In genomic region chr4:95593992-95594391, GRCh38 we compare ENCODE assay signal across 1 cellular context.
TF ChIP-seq lines count a peak whose summit lies in the region.

No MANE protein-coding gene starts in this region.

TF ChIP-seq in HepG2, 621 proteins besides CTCF, POLR2A, EP300 and RAD21 (continued from another document):
- TF ChIP-seq ZNF710 (CRISPR knock-in tag; IDR thresholded peaks at IDR 0.05; ENCODE audit: borderline replicate concordance), result no peak
- TF ChIP-seq FOSL2 (CRISPR knock-in tag; IDR thresholded peaks at IDR 0.05), result no peak
- TF ChIP-seq NFYB (CRISPR knock-in tag; IDR thresholded peaks at IDR 0.05), result no peak
- no peak for TF ChIP-seq TFDP1 (CRISPR knock-in tag; IDR thresholded peaks at IDR 0.05; ENCODE audit: borderline replicate concordance)
- peak; percentile 28; the same call in 1 of the 2 replicates for TF ChIP-seq NFE2L2 (IDR thresholded peaks at IDR 0.05; ENCODE audit: low read length)
- TF ChIP-seq HCFC1 (IDR thresholded peaks at IDR 0.05; ENCODE audit: low read depth, low read length), result no peak
- TF ChIP-seq ZBTB34 (CRISPR knock-in tag; IDR thresholded peaks at IDR 0.05), result no peak
- TF ChIP-seq ZSCAN20 (CRISPR knock-in tag; IDR thresholded peaks at IDR 0.05; ENCODE audit: borderline replicate concordance), result no peak
- TF ChIP-seq SKI (IDR thresholded peaks at IDR 0.05; ENCODE audit: partially characterized antibody), result no peak
- TF ChIP-seq ZNF777 (CRISPR knock-in tag; IDR thresholded peaks at IDR 0.05), result no peak
- TF ChIP-seq MAFF (IDR thresholded peaks at IDR 0.05; ENCODE audit: low read depth, low read length), result peak; percentile 61
- no peak for TF ChIP-seq ZBTB3 (CRISPR knock-in tag; IDR thresholded peaks at IDR 0.05; ENCODE audit: borderline replicate concordance, low read depth)
- peak; percentile 43 to 63; a peak in 3 of 4 replicates for TF ChIP-seq MAFK (conservative IDR thresholded peaks at IDR 0.05 in 1 of 2, IDR thresholded peaks at IDR 0.05 in 1 of 2; ENCODE audit: low read length in 2 of 2)
